In genomic region chr11:121671276-121672168, GRCh38 we compare ENCODE assay signal across 9 cellular contexts.
DNase-seq lines count a peak whose midpoint lies in the region; ATAC-seq and TF ChIP-seq lines count a peak whose summit lies in the region.
"Had no signal": no experiment of that assay in that cellular context is flagged by ENCODE, and none has a peak within 500 bp of the region (broad histone marks: within the 10 kb centered on the region; RNA-seq: fewer than 3 reads in every experiment).

No MANE protein-coding gene starts in this region.

- H3K9me3 ChIP-seq in tibial nerve: no peaks in the 10 kb centered on the region
- no peaks in the 10 kb centered on the region for H3K9me3 ChIP-seq in MG63

- DNase-seq in NCI-H2171 treated with DMSO at 0.1 percent for 48 hours (lab: John Stamatoyannopoulos, UW) (peak; percentile 0), NCI-H2171 (lab: John Stamatoyannopoulos, UW) (no peak), midbrain (lab: John Stamatoyannopoulos, UW) (peak; percentile 58), tibial nerve (ENCODE audit: low spot score in 2 of 2) (no peak), MG63 (no peak)
- DNase-seq: effector CD4-positive, alpha-beta T cell had no signal

- no peak for ATAC-seq in HG03442 (IDR thresholded peaks at IDR 0.05; ENCODE audit: unreplicated experiment)
- ATAC-seq in stimulated activated memory B cell treated with anti-CD40 and anti-IgM and Interleukin-4, amounts not matched to agents 10 μg/mL and 1 μg/mL and 100 μg/mL, for 72 hours: no peak

- H3K36me3 ChIP-seq in tibial nerve (no peaks in the 10 kb centered on the region), MG63 (no peaks in the 10 kb centered on the region)

- TF ChIP-seq POLR2A in tibial nerve (IDR thresholded peaks at IDR 0.05): no peak

- no peak for TF ChIP-seq EP300 in tibial nerve (IDR thresholded peaks at IDR 0.05)

- H3K4me1 ChIP-seq in tibial nerve: peaks cover 0 to 34% (median 14%) of the 10 kb centered on the region in 4 donors

- H3K9me3 Mint-ChIP-seq in stimulated activated memory B cell treated with anti-CD40 and anti-IgM and Interleukin-4, amounts not matched to agents 10 μg/mL and 1 μg/mL and 100 μg/mL, for 72 hours: no peaks in the 10 kb centered on the region

- H3K4me3 ChIP-seq in tibial nerve: no peak overlapping the region
- H3K4me3 ChIP-seq in MG63: no peak overlapping the region

- H3K27ac Mint-ChIP-seq in stimulated activated memory B cell treated with anti-CD40 and anti-IgM and Interleukin-4, amounts not matched to agents 10 μg/mL and 1 μg/mL and 100 μg/mL, for 72 hours: no peak overlapping the region

- 33 to 34% methylated on average over 18 to 19 of the region's 19 CpGs for WGBS in tibial nerve, 2 donors

- H3K27me3 ChIP-seq in tibial nerve (no peaks in the 10 kb centered on the region), MG63 (no peaks in the 10 kb centered on the region)

- no peaks in the 10 kb centered on the region for H3K36me3 Mint-ChIP-seq in stimulated activated memory B cell treated with anti-CD40 and anti-IgM and Interleukin-4, amounts not matched to agents 10 μg/mL and 1 μg/mL and 100 μg/mL, for 72 hours

- no peak for TF ChIP-seq CTCF in tibial nerve (IDR thresholded peaks at IDR 0.05)

- H3K4me1 Mint-ChIP-seq in stimulated activated memory B cell treated with anti-CD40 and anti-IgM and Interleukin-4, amounts not matched to agents 10 μg/mL and 1 μg/mL and 100 μg/mL, for 72 hours: no peaks in the 10 kb centered on the region

- H3K27me3 Mint-ChIP-seq in stimulated activated memory B cell treated with anti-CD40 and anti-IgM and Interleukin-4, amounts not matched to agents 10 μg/mL and 1 μg/mL and 100 μg/mL, for 72 hours: peaks cover 10% of the 10 kb centered on the region

- H3K4me3 Mint-ChIP-seq in stimulated activated memory B cell treated with anti-CD40 and anti-IgM and Interleukin-4, amounts not matched to agents 10 μg/mL and 1 μg/mL and 100 μg/mL, for 72 hours: no peak overlapping the region

- H3K27ac ChIP-seq in cingulate gyrus (ENCODE audit: low read depth, low read length) (peak overlapping the region; percentile 86), tibial nerve (peak overlapping the region; percentile 55 to 88 (median 72))

Comparison
In these comparisons a context has a peak if more than half of its experiments do, and no peak if none do; other contexts are left out.
1. DNase-seq: peak in NCI-H2171 treated with DMSO at 0.1 percent for 48 hours (single experiment) and midbrain (single experiment); none in NCI-H2171 (single experiment), tibial nerve (0 of 2) and MG63 (single experiment).